Comparison of ENCODE assay signal across 1 cellular context in the genomic region with DNA sequence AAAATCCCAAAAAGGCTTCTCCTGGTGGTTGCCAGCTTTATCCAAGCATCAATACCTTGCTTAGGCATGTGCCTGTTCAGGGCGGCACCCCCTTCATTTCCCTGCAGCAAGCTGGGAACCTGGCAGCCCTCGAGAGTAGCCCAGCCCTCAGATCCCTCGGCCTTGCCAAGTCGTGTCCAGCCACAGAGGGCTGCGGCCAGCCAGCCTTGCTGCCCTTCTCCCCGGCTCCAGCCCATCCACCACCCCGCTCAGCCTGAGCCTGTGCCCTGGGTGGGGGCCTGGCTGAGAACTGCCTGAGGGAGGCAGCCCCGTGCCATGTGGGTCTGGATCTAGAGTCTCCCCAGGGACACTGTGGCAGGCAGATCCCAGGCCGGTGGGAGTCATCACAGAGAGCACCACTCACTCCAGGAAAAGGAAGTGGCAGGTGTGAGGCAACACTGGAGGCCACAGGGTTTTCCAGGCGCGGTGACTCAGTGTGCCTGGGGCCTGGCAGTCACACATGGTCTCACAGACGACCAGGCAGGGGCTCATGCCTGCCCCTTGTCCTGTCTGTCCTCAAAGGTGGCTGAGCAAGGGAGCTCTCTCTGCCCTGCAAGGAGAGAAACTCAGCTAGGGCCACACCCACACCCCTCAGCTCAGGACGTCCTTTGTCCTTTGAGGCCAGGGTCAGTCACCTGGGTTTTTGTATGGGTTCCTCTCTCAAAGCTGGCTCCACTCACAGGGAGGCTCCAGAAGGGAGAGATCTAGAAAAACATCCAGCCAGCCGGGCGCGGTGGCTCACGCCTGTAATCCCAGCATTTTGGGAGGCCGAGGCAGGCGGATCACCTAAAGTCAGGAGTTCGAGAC.
TF ChIP-seq lines count a peak whose summit lies in the region.

No MANE protein-coding gene starts in this region.

TF ChIP-seq in SK-N-SH, 30 proteins besides CTCF, POLR2A, EP300 and RAD21:
- TF ChIP-seq, protein P1, sequence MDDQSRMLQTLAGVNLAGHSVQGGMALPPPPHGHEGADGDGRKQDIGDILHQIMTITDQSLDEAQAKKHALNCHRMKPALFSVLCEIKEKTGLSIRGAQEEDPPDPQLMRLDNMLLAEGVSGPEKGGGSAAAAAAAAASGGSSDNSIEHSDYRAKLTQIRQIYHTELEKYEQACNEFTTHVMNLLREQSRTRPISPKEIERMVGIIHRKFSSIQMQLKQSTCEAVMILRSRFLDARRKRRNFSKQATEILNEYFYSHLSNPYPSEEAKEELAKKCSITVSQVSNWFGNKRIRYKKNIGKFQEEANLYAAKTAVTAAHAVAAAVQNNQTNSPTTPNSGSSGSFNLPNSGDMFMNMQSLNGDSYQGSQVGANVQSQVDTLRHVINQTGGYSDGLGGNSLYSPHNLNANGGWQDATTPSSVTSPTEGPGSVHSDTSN (IDR thresholded peaks at IDR 0.05) = peak; percentile 12; the same call in 1 of the 2 replicates
- TF ChIP-seq TCF12 (IDR thresholded peaks at IDR 0.05) (peak; percentile 66), ELF1 (IDR thresholded peaks at IDR 0.05) (no peak), POLR2AphosphoS5 (IDR thresholded peaks at IDR 0.05; ENCODE audit: low read depth, low read length) (no peak), FOSL2 (IDR thresholded peaks at IDR 0.05; ENCODE audit: borderline replicate concordance, low read depth) (peak; percentile 63; the same call in 1 of the 2 replicates)
- TF ChIP-seq, protein P2, sequence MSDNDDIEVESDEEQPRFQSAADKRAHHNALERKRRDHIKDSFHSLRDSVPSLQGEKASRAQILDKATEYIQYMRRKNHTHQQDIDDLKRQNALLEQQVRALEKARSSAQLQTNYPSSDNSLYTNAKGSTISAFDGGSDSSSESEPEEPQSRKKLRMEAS (IDR thresholded peaks at IDR 0.05; ENCODE audit: low read depth) = peak; percentile 67
